In genomic region chr13:39811696-39812095, GRCh38 we compare ENCODE assay signal across 26 cellular contexts.
DNase-seq lines count a peak whose midpoint lies in the region; ATAC-seq and TF ChIP-seq lines count a peak whose summit lies in the region.
"Had no signal": no experiment of that assay in that cellular context is flagged by ENCODE, and none has a peak within 500 bp of the region (broad histone marks: within the 10 kb centered on the region; RNA-seq: fewer than 3 reads in every experiment).

No MANE protein-coding gene starts in this region.

- peak; percentile 46 for ATAC-seq in stimulated activated naive CD8-positive, alpha-beta T cell treated with anti-CD3 and anti-CD28 coated beads, Interleukin-15, amount 100 ng/mL, for 72 hours
- no peak for ATAC-seq in stimulated activated naive CD8-positive, alpha-beta T cell treated with anti-CD3 and anti-CD28 coated beads, Interleukin-15, Interleukin-2, amounts not matched to agents 100 U/mL and 50 U/mL, for 24 hours
- ATAC-seq in WTC11 (peak; percentile 61), Right ventricle myocardium inferior (no peak), HG03378 (IDR thresholded peaks at IDR 0.05; ENCODE audit: unreplicated experiment) (no peak)
- ATAC-seq: Panc1, sciatic nerve had no signal

- no peak overlapping the region for H3K4me3 Mint-ChIP-seq in stimulated activated naive CD8-positive, alpha-beta T cell treated with anti-CD3 and anti-CD28 coated beads, Interleukin-15, amount 100 ng/mL, for 72 hours
- no peak overlapping the region for H3K4me3 Mint-ChIP-seq in WTC11
- H3K4me3 Mint-ChIP-seq: brain, immature natural killer cell had no signal

- DNase-seq in stimulated activated naive CD8-positive, alpha-beta T cell treated with anti-CD3 and anti-CD28 coated beads, Interleukin-15, amount 100 ng/mL, for 72 hours = no peak
- DNase-seq in stimulated activated naive CD8-positive, alpha-beta T cell treated with anti-CD3 and anti-CD28 coated beads, Interleukin-15, Interleukin-2, amounts not matched to agents 100 U/mL and 50 U/mL, for 24 hours = no peak
- DNase-seq in HuH-7 (ENCODE audit: low spot score) (peak; percentile 4), WTC11 (ENCODE audit: low spot score) (no peak), NCI-H146 treated with DMSO at 0.1 percent for 48 hours (lab: John Stamatoyannopoulos, UW; ENCODE audit: unreplicated experiment) (no peak), Right ventricle myocardium inferior (ENCODE audit: missing footprints) (no peak), NCI-H2081 treated with DMSO at 0.1 percent for 48 hours (lab: John Stamatoyannopoulos, UW) (no peak)
- DNase-seq: activated CD4-positive, alpha-beta T cell treated with anti-CD3 and anti-CD28 coated beads, Interleukin-2, amount 50 U/mL, for 1 hour; activated naive CD4-positive, alpha-beta T cell treated with Interleukin-2 at 50 U/mL for 16 hours; activated T-cell treated with anti-CD3 and anti-CD28 coated beads, Interleukin-2, amount 50 U/mL, for 48 hours; cerebellar nuclear complex; DMS79; hypothalamus; immature natural killer cell; mesenchymal stem cell; MG63; NCI-H1436; NCI-H446; NK-92 treated with Interleukin-12 subunit alpha and Interleukin-12 subunit beta, amount 100 ng/mL, for 24 hours; stimulated activated CD4-positive, alpha-beta T cell treated with anti-CD3 and anti-CD28 coated beads, Interleukin-12 subunit alpha, Interleukin-12 subunit beta, amount 100 ng/mL, for 4 hours; stimulated activated naive CD4-positive, alpha-beta T cell; testis had no signal

- no peak overlapping the region for H3K27ac Mint-ChIP-seq in stimulated activated naive CD8-positive, alpha-beta T cell treated with anti-CD3 and anti-CD28 coated beads, Interleukin-15, amount 100 ng/mL, for 72 hours
- H3K27ac Mint-ChIP-seq in WTC11 = no peak overlapping the region
- H3K27ac Mint-ChIP-seq: brain, immature natural killer cell had no signal

- POLR2A ChIA-PET in WTC11 (lab: Charles Lee) = interaction anchor here (0.9 kb wide), 1 partner anchor 25 kb away, joined by 3 read pairs; no protein-coding TSS in a partner anchor

- intact Hi-C loops in Right ventricle myocardium inferior (cut with DNase I) = no loop called here

- H3K27me3 Mint-ChIP-seq in stimulated activated naive CD8-positive, alpha-beta T cell treated with anti-CD3 and anti-CD28 coated beads, Interleukin-15, amount 100 ng/mL, for 72 hours = no peaks in the 10 kb centered on the region
- H3K27me3 Mint-ChIP-seq in WTC11 (ENCODE audit: low read depth) = no peaks in the 10 kb centered on the region

- no peak for TF ChIP-seq CTCF in WTC11 (IDR thresholded peaks at IDR 0.05)

- H3K36me3 Mint-ChIP-seq in WTC11 = no peaks in the 10 kb centered on the region
- H3K36me3 Mint-ChIP-seq: brain, immature natural killer cell had no signal

- CTCF ChIA-PET in WTC11 (lab: Charles Lee) = interaction anchor here (1.4 kb wide), 1 partner anchor 34 kb away, joined by 3 read pairs; no protein-coding TSS in a partner anchor

- no peaks in the 10 kb centered on the region for H3K9me3 Mint-ChIP-seq in stimulated activated naive CD8-positive, alpha-beta T cell treated with anti-CD3 and anti-CD28 coated beads, Interleukin-15, amount 100 ng/mL, for 72 hours
- H3K9me3 Mint-ChIP-seq in WTC11 = no peaks in the 10 kb centered on the region

- peaks cover 6% of the 10 kb centered on the region for H3K4me1 Mint-ChIP-seq in stimulated activated naive CD8-positive, alpha-beta T cell treated with anti-CD3 and anti-CD28 coated beads, Interleukin-15, amount 100 ng/mL, for 72 hours
- H3K4me1 Mint-ChIP-seq in WTC11 = peaks cover 15% of the 10 kb centered on the region
- H3K4me1 Mint-ChIP-seq: brain, immature natural killer cell had no signal

TF ChIP-seq in WTC11, 78 proteins besides CTCF, POLR2A, EP300 and RAD21:
- TF ChIP-seq ZNF423 (CRISPR knock-in tag; IDR thresholded peaks at IDR 0.05) = peak; percentile 29; the same call in 1 of the 2 replicates
- TF ChIP-seq SP1 (CRISPR knock-in tag; conservative IDR thresholded peaks at IDR 0.05) = no peak
- TF ChIP-seq E2F5 (CRISPR knock-in tag; IDR thresholded peaks at IDR 0.05) = no peak

Comparison
In these comparisons a context has a peak if more than half of its experiments do, and no peak if none do; other contexts are left out.
1. ATAC-seq: peak in stimulated activated naive CD8-positive, alpha-beta T cell treated with anti-CD3 and anti-CD28 coated beads, Interleukin-15, amount 100 ng/mL, for 72 hours (single experiment) and WTC11 (single experiment); none in stimulated activated naive CD8-positive, alpha-beta T cell treated with anti-CD3 and anti-CD28 coated beads, Interleukin-15, Interleukin-2, amounts not matched to agents 100 U/mL and 50 U/mL, for 24 hours (single experiment), Right ventricle myocardium inferior (single experiment) and HG03378 (single experiment).